Comparison of ENCODE assay signal across 19 cellular contexts in genomic region chr16:53803998-53804397, GRCh38.
DNase-seq lines count a peak whose midpoint lies in the region; ATAC-seq and TF ChIP-seq lines count a peak whose summit lies in the region.
"Had no signal": no experiment of that assay in that cellular context is flagged by ENCODE, and none has a peak within 500 bp of the region (broad histone marks: within the 10 kb centered on the region; RNA-seq: fewer than 3 reads in every experiment).

No MANE protein-coding gene starts in this region.

- intact Hi-C loops in breast epithelium (cut with DNase I; ENCODE audit: low total_unique reads) (no loop called here), MCF 10A (cut with micrococcal nuclease) (no loop called here)
- intact Hi-C loops in CD4-positive, alpha-beta T cell (cut with DNase I, micrococcal nuclease), result no loop called here

- no peaks in the 10 kb centered on the region for H4K20me1 ChIP-seq in GM23338 (replicated peaks; ENCODE audit: insufficient read depth)

- no peak for TF ChIP-seq CTCF in breast epithelium (IDR thresholded peaks at IDR 0.05)
- no peak for TF ChIP-seq CTCF in MCF 10A (IDR thresholded peaks at IDR 0.05; ENCODE audit: unreplicated experiment)
- no peak for TF ChIP-seq CTCF in GM23338 (conservative IDR thresholded peaks at IDR 0.05; ENCODE audit: low read depth in 2 of 2)
- no peak for TF ChIP-seq CTCF in CD4-positive, alpha-beta T cell (IDR thresholded peaks at IDR 0.05)

- no peak for TF ChIP-seq POLR2A in breast epithelium (IDR thresholded peaks at IDR 0.05)

- H3K79me2 ChIP-seq in GM23338 (replicated peaks; ENCODE audit: insufficient read depth), result peaks cover 47% of the 10 kb centered on the region

- H3K9me2 ChIP-seq in GM23338 (ENCODE audit: insufficient read depth), result no peaks in the 10 kb centered on the region

- peak overlapping the region; percentile 12; the same call in 1 of the 2 replicates for H3K4me2 ChIP-seq in GM23338
- H3K4me2 ChIP-seq: KMS-11 had no signal

- H3K27me3 ChIP-seq in breast epithelium (no peaks in the 10 kb centered on the region), GM23338 (ENCODE audit: insufficient read depth) (no peaks in the 10 kb centered on the region), iPS-20b (ENCODE audit: insufficient read depth, low read length) (no peaks in the 10 kb centered on the region)
- H3K27me3 ChIP-seq in CD4-positive, alpha-beta T cell (ENCODE audit: control insufficient read depth, insufficient read depth, low read length), result no peaks in the 10 kb centered on the region

- DNase-seq in breast epithelium (ENCODE audit: low spot score in 2 of 2) (no peak), MCF 10A (ENCODE audit: unreplicated experiment) (no peak), GM23338 (ENCODE audit: low spot score) (peak; percentile 30), NCI-H526 treated with DMSO at 0.1 percent for 48 hours (lab: John Stamatoyannopoulos, UW) (peak; percentile 87), DMS53 (lab: John Stamatoyannopoulos, UW) (no peak), epidermal melanocyte (ENCODE audit: insufficient read length, low spot score) (no peak)
- DNase-seq in CD4-positive, alpha-beta T cell, result no peak
- DNase-seq: AML-193; Calu3; CD4-positive, alpha-beta memory T cell; DND-41; EL; GOT3; H7; HFFc6 had no signal

- H3K4me3 Mint-ChIP-seq in MCF 10A (ENCODE audit: unreplicated experiment), result no peak overlapping the region
- H3K4me3 Mint-ChIP-seq in GM23338, result no peak overlapping the region
- H3K4me3 Mint-ChIP-seq in CD4-positive, alpha-beta T cell, result no peak overlapping the region
- H3K4me3 Mint-ChIP-seq: CD4-positive, alpha-beta memory T cell; HFFc6 had no signal

- no peak overlapping the region for H2AFZ ChIP-seq in GM23338

- no peaks in the 10 kb centered on the region for H3F3A ChIP-seq in GM23338 (replicated peaks; ENCODE audit: low read depth)

- H3K36me3 ChIP-seq in breast epithelium, result no peaks in the 10 kb centered on the region
- H3K36me3 ChIP-seq in GM23338 (ENCODE audit: insufficient read depth), result no peaks in the 10 kb centered on the region
- H3K36me3 ChIP-seq in iPS-20b (ENCODE audit: insufficient read depth, low read depth, low read length), result no peaks in the 10 kb centered on the region

- H3K27me3 Mint-ChIP-seq in MCF 10A (ENCODE audit: insufficient read depth, unreplicated experiment) (no peaks in the 10 kb centered on the region), GM23338 (ENCODE audit: insufficient read depth, low read depth, poor library complexity) (no peaks in the 10 kb centered on the region)
- no peaks in the 10 kb centered on the region for H3K27me3 Mint-ChIP-seq in CD4-positive, alpha-beta T cell
- H3K27me3 Mint-ChIP-seq: CD4-positive, alpha-beta memory T cell had no signal

- no peak overlapping the region for H3K9ac ChIP-seq in iPS-20b (ENCODE audit: low read depth, low read length)
- H3K9ac ChIP-seq: KMS-11 had no signal

- H3K27ac Mint-ChIP-seq in MCF 10A (ENCODE audit: low read depth, unreplicated experiment) (no peak overlapping the region), GM23338 (peak overlapping the region; percentile 36; the same call in 1 of the 2 replicates)
- H3K27ac Mint-ChIP-seq in CD4-positive, alpha-beta T cell, result no peak overlapping the region
- H3K27ac Mint-ChIP-seq: CD4-positive, alpha-beta memory T cell; HFFc6 had no signal

- CTCF ChIA-PET in MCF 10A (lab: Yijun Ruan, JAX), result no interaction called here
- CTCF ChIA-PET in CD4-positive, alpha-beta T cell (lab: Charles Lee), result no interaction called here

- peaks cover 0 to 14% of the 10 kb centered on the region in 2 donors for H3K4me1 ChIP-seq in breast epithelium
- peaks cover 36% of the 10 kb centered on the region for H3K4me1 ChIP-seq in GM23338 (ENCODE audit: insufficient read depth)
- peaks cover 25% of the 10 kb centered on the region; the same call in 1 of the 2 replicates for H3K4me1 ChIP-seq in iPS-20b (ENCODE audit: insufficient read depth, low read length)

- no peak overlapping the region for H3K4me3 ChIP-seq in breast epithelium
- H3K4me3 ChIP-seq in GM23338, result no peak overlapping the region
- H3K4me3 ChIP-seq in iPS-20b (ENCODE audit: low read length), result peak overlapping the region; percentile 34; the same call in 1 of the 2 replicates

- peak; percentile 71 for ATAC-seq in GM23338
- no peak for ATAC-seq in CD4-positive, alpha-beta T cell (ENCODE audit: poor library complexity)
- ATAC-seq: HCT116 had no signal

- peaks cover 0 to 6% of the 10 kb centered on the region in 2 donors for H3K9me3 ChIP-seq in breast epithelium
- H3K9me3 ChIP-seq in iPS-20b (ENCODE audit: insufficient read depth, low read depth, low read length), result no peaks in the 10 kb centered on the region
- peaks cover 4% of the 10 kb centered on the region for H3K9me3 ChIP-seq in CD4-positive, alpha-beta T cell (ENCODE audit: control insufficient read depth, low read length)

- POLR2A ChIA-PET in MCF 10A (lab: Yijun Ruan, JAX), result interaction anchor here (1.3 to 1.8 kb wide), 3 partner anchors 11 to 33 kb away, joined by 5 to 10 read pairs (median 6); no protein-coding TSS in a partner anchor
- POLR2A ChIA-PET in CD4-positive, alpha-beta T cell (lab: Charles Lee), result no interaction called here

- H3K9me3 Mint-ChIP-seq in MCF 10A (ENCODE audit: unreplicated experiment) (peaks cover 8% of the 10 kb centered on the region), GM23338 (peaks cover 7% of the 10 kb centered on the region; the same call in 2 of the 3 replicates)
- H3K9me3 Mint-ChIP-seq in CD4-positive, alpha-beta T cell, result peaks cover 6% of the 10 kb centered on the region
- H3K9me3 Mint-ChIP-seq: HFFc6 had no signal

- peaks cover 6% of the 10 kb centered on the region for H3K36me3 Mint-ChIP-seq in MCF 10A (ENCODE audit: insufficient read depth, unreplicated experiment)
- H3K36me3 Mint-ChIP-seq in GM23338 (ENCODE audit: low read depth), result no peaks in the 10 kb centered on the region; the same call in 2 of the 3 replicates
- peaks cover 6% of the 10 kb centered on the region for H3K36me3 Mint-ChIP-seq in CD4-positive, alpha-beta T cell (ENCODE audit: low read depth)

- peak overlapping the region; percentile 27 to 73 for H3K27ac ChIP-seq in breast epithelium
- H3K27ac ChIP-seq in GM23338 (ENCODE audit: low read depth), result no peak overlapping the region
- no peak overlapping the region for H3K27ac ChIP-seq in iPS-20b (ENCODE audit: low read length)
- no peak overlapping the region for H3K27ac ChIP-seq in CD4-positive, alpha-beta T cell (ENCODE audit: low read depth, low read length)
- H3K27ac ChIP-seq: C4-2B, KMS-11 had no signal

- no TSS peak for BruUV-seq in MCF 10A (replicated peaks; lab: Mats Ljungman, UMichigan)

- H3K4me1 Mint-ChIP-seq in MCF 10A (ENCODE audit: insufficient read depth, unreplicated experiment) (peaks cover 37% of the 10 kb centered on the region), GM23338 (peaks cover 39% of the 10 kb centered on the region)
- H3K4me1 Mint-ChIP-seq in CD4-positive, alpha-beta T cell (ENCODE audit: low read depth), result peaks cover 54% of the 10 kb centered on the region

TF ChIP-seq in GM23338, 12 proteins besides CTCF, POLR2A, EP300 and RAD21 (continues in another document):
- TF ChIP-seq JUNB (IDR thresholded peaks at IDR 0.05; ENCODE audit: unreplicated experiment) (no peak), CREB1 (CRISPR knock-in tag; IDR thresholded peaks at IDR 0.05; ENCODE audit: low read depth) (no peak), EZH2phosphoT487 (IDR thresholded peaks at IDR 0.05; ENCODE audit: unreplicated experiment) (no peak), REST (IDR thresholded peaks at IDR 0.05; ENCODE audit: unreplicated experiment) (no peak), ETS1 (IDR thresholded peaks at IDR 0.05) (no peak), EZH2 (IDR thresholded peaks at IDR 0.05; ENCODE audit: low read depth, unreplicated experiment) (no peak), NANOG (IDR thresholded peaks at IDR 0.05; ENCODE audit: borderline replicate concordance) (no peak)

Comparison
In these comparisons a context has a peak if more than half of its experiments do, and no peak if none do; other contexts are left out.
1. DNase-seq: peak in GM23338 (single experiment) and NCI-H526 treated with DMSO at 0.1 percent for 48 hours (single experiment); none in breast epithelium (0 of 2), MCF 10A (single experiment), DMS53 (single experiment), epidermal melanocyte (single experiment) and CD4-positive, alpha-beta T cell (0 of 10).
2. H3K27ac ChIP-seq: peak in breast epithelium (2 of 2); none in GM23338 (single experiment), iPS-20b (single experiment) and CD4-positive, alpha-beta T cell (single experiment).